Comparison of ENCODE assay signal across 8 cellular contexts in the genomic region with DNA sequence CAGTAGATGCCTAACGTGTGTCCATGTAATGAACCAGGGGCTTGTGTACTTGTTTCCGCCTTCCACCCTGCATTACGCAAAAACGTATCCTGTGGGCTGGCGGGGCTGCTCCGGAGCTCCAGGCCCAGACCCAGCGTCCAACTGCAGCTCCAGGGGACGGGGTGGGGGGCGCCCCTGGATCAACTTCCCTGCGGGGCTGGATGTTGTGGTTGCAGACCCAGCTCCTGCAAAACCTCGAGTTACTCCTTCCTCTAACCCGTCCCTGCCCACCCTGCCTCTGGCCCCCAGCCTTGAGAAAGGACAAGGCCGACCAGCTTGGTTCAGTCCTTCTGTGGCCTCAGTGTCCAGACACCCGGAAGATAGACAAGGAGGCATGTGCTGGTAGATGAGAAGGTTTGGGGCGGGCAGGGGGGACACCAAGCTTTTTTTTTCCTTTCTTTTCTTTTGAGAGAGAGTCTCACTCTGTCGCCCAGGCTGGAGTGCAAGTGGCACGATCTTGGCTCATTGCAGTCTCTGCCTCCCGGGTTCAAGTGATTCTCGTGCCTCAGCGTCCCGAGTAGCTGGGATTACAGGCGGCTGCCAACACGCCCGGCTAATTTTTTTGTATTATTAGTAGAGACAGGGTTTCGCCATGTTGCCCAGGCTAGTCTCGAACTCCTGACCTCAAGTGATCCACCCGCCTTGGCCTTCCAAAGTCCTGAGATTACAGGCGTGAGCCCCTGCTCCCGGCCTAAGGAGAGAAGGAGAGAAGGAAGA. TPM values are rescaled to one million over a fixed set of nuclear protein-coding genes. Genes with fewer than 3 reads are reported as not detected.
DNase-seq lines count a peak whose midpoint lies in the region; ATAC-seq, FAIRE-seq and TF ChIP-seq lines count a peak whose summit lies in the region.

No MANE protein-coding gene starts in this region.

- H3K36me3 ChIP-seq in HAP-1 (replicated peaks), result peaks cover 27% of the 10 kb centered on the region
- H3K36me3 ChIP-seq in left ventricle myocardium inferior, result peaks cover 29% of the 10 kb centered on the region
- H3K36me3 ChIP-seq in small intestine (ENCODE audit: control insufficient read depth in 2 of 2, insufficient read depth in 2 of 2, low read length in 2 of 2), result peaks cover 0 to 5% of the 10 kb centered on the region in 2 donors

- DNase-seq in HAP-1 (ENCODE audit: low spot score in 2 of 2) (no peak), left ventricle myocardium inferior (no peak), small intestine (no peak), foreskin keratinocyte (no peak), COLO829 (ENCODE audit: low spot score) (no peak), NCI-H1092 treated with DMSO at 0.1 percent for 48 hours (lab: John Stamatoyannopoulos, UW) (no peak), HT-29 (ENCODE audit: low spot score) (no peak)

- FAIRE-seq in small intestine (lab: Jason Lieb, UNC), result no peak

- in situ Hi-C loops in HAP-1 (cut with MboI; ENCODE audit: low sequenced_read_pairs), result no loop called here

- no peak for ATAC-seq in foreskin keratinocyte

- H3K9me3 ChIP-seq in HAP-1 (no peaks in the 10 kb centered on the region), left ventricle myocardium inferior (replicated peaks) (no peaks in the 10 kb centered on the region), small intestine (ENCODE audit: control insufficient read depth, low read depth) (no peaks in the 10 kb centered on the region)

- H3K4me3 ChIP-seq in HAP-1, result peak overlapping the region; percentile 88
- H3K4me3 ChIP-seq in WI38 (ENCODE audit: low read depth, low read length), result peak overlapping the region; percentile 75
- peak overlapping the region; percentile 86 for H3K4me3 ChIP-seq in left ventricle myocardium inferior
- H3K4me3 ChIP-seq in small intestine (ENCODE audit: low read depth in 1 of 2, low read length in 2 of 2), result peak overlapping the region; percentile 16 to 81

- H3K4me1 ChIP-seq in HAP-1 (peaks cover 20% of the 10 kb centered on the region), left ventricle myocardium inferior (peaks cover 30% of the 10 kb centered on the region), small intestine (ENCODE audit: control insufficient read depth in 2 of 2, insufficient read depth in 1 of 2, low read depth in 1 of 2, low read length in 1 of 2) (peaks cover 0 to 5% of the 10 kb centered on the region in 2 donors), foreskin keratinocyte (no peaks in the 10 kb centered on the region)

- 83 to 87% (median 84%) methylated on average over 29 of the region's 29 CpGs for WGBS in small intestine, 3 donors

- H3K27me3 ChIP-seq in HAP-1 (ENCODE audit: low read depth) (no peaks in the 10 kb centered on the region), left ventricle myocardium inferior (ENCODE audit: low read depth) (no peaks in the 10 kb centered on the region), small intestine (ENCODE audit: control insufficient read depth in 2 of 2, insufficient read depth in 2 of 2, low read length in 2 of 2) (no peaks in the 10 kb centered on the region), foreskin keratinocyte (no peaks in the 10 kb centered on the region)

- H3K27ac ChIP-seq in left ventricle myocardium inferior (replicated peaks), result peak overlapping the region; percentile 86
- peak overlapping the region in 1 of 2 donors; percentile 76 for H3K27ac ChIP-seq in small intestine (ENCODE audit: low read depth in 1 of 2, low read length in 1 of 2)
- H3K27ac ChIP-seq in foreskin keratinocyte, result no peak overlapping the region

- no peak for TF ChIP-seq CTCF in WI38 (IDR thresholded peaks at IDR 0.05; ENCODE audit: low read depth, low read length)
- TF ChIP-seq CTCF in left ventricle myocardium inferior (IDR thresholded peaks at IDR 0.05; ENCODE audit: borderline replicate concordance), result no peak
- TF ChIP-seq CTCF in foreskin keratinocyte (conservative IDR thresholded peaks at IDR 0.05), result no peak

- intact Hi-C loops in left ventricle myocardium inferior (cut with micrococcal nuclease), result no loop called here

RNA-seq across cellular contexts. Expression of gene EXOC7, which starts 0.7 kb away (rescaled TPM):
- total RNA-seq in left ventricle myocardium inferior (81.1 TPM), foreskin keratinocyte (69.5 and 71.2 TPM in 2 replicates)
- polyA plus RNA-seq in small intestine (10 to 100 TPM; 47.3 to 51.7 (median 47.7) TPM), foreskin keratinocyte (43.3 and 46.0 TPM in 2 replicates)
- 97.6 and 99.4 TPM in 2 replicates for total RNA-seq in HT-29 (2014; rRNA removed; shearing (Covaris generic))

RNA-seq across cellular contexts. Expression of gene ZACN, which starts 25.3 kb away (rescaled TPM):
- total RNA-seq in left ventricle myocardium inferior (not detected), foreskin keratinocyte (not detected in 2 replicates)
- polyA plus RNA-seq in small intestine (1 to 10 TPM in 2 of 3 donors, under 1 TPM in 1; 0.87 to 2.5 (median 1.6) TPM), foreskin keratinocyte (0.07 and 0.11 TPM in 2 replicates)
- total RNA-seq in HT-29 (2014; rRNA removed; shearing (Covaris generic)), result not detected in 2 replicates

RNA-seq across cellular contexts. Expression of gene GALR2, which starts 29.7 kb away (rescaled TPM):
- not detected for total RNA-seq in left ventricle myocardium inferior
- under 1 TPM in 1 of 3 donors, not detected in 2; 0.54 TPM for polyA plus RNA-seq in small intestine
- total RNA-seq in foreskin keratinocyte, result 0.07 TPM in 1 of 2 replicates, not detected in the other
- 0.06 and 0.12 TPM in 2 replicates for polyA plus RNA-seq in foreskin keratinocyte
- total RNA-seq in HT-29 (2014; rRNA removed; shearing (Covaris generic)), result 1.1 and 2.1 TPM in 2 replicates

RNA-seq across cellular contexts. Expression of gene SRP68, which starts 32.0 kb away (rescaled TPM):
- total RNA-seq in left ventricle myocardium inferior (57.4 TPM), foreskin keratinocyte (75.9 and 76.7 TPM in 2 replicates)
- polyA plus RNA-seq in small intestine (10 to 100 TPM; 34.0 to 43.1 (median 35.4) TPM), foreskin keratinocyte (70.5 and 78.4 TPM in 2 replicates)
- total RNA-seq in HT-29 (2014; rRNA removed; shearing (Covaris generic)), result 21.3 and 23.9 TPM in 2 replicates

RNA-seq across cellular contexts. Expression of gene FOXJ1, which starts 36.7 kb away (rescaled TPM):
- not detected for total RNA-seq in left ventricle myocardium inferior
- polyA plus RNA-seq in small intestine, result under 1 TPM in 2 of 3 donors, not detected in 1; 0.22 to 0.63 TPM
- 0.11 and 0.14 TPM in 2 replicates for total RNA-seq in foreskin keratinocyte
- 0.11 and 0.12 TPM in 2 replicates for polyA plus RNA-seq in foreskin keratinocyte
- total RNA-seq in HT-29 (2014; rRNA removed; shearing (Covaris generic)), result 2.0 and 3.4 TPM in 2 replicates
